Comparison of ENCODE assay signal across 1 cellular context in the genomic region with DNA sequence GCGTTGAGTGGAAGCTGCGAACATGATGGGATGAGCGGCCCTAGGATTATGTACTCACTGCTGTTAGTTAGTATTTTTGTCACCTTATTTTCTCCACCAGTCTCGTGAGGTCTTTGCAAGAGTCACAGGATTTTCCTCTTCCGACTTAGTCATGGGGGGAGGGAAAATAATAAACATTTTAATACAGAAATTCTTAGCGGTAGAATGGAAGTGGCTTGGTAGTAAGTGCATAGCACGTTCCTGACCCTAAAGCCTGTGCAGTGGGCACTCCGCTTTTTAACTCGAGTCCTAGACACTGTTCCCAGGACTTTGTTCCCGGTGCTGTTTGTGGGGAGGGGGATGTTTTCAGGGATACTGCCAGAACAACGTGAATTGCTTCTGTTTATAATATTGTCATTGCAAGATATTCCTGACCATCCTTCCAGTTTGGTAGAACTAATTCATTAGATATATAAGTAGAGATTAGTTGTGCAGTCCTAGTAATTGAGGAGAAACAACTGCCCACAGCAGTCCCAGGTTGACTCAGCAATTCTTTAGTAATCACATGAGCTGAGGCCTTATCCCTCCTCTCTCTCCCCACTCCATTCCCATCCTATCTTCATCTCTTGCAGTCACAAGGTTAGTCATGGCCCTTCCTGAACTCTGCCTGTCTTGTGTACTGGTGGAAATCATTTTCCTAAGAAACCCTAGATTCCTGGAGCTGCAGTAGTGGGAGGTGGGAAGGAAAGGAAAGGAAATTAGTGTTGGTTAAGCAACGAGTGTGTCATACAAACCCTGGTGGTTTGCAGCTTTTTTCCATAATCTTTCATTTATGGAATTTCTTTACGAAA.
TF ChIP-seq lines count a peak whose summit lies in the region.

No MANE protein-coding gene starts in this region.

TF ChIP-seq in K562, 482 proteins besides CTCF, POLR2A, EP300 and RAD21 (continued from another document):
- TF ChIP-seq MAZ (CRISPR knock-in tag; conservative IDR thresholded peaks at IDR 0.05 in 1 of 2, IDR thresholded peaks at IDR 0.05 in 1 of 2), result peak in 1 of 2 experiments; percentile 17; a peak in 1 of 4 replicates
- TF ChIP-seq DPF2 (IDR thresholded peaks at IDR 0.05), result 0 out of 2 replicates have a peak, but pooled peaks have one; percentile 67
- peak; percentile 60; the same call in 1 of the 2 replicates for TF ChIP-seq EHMT2 (IDR thresholded peaks at IDR 0.05)
- TF ChIP-seq ZNF79 (CRISPR knock-in tag; IDR thresholded peaks at IDR 0.05; ENCODE audit: low read depth), result no peak
- no peak for TF ChIP-seq TSC22D4 (tag; IDR thresholded peaks at IDR 0.05)
- peak; percentile 61; the same call in 1 of the 2 replicates for TF ChIP-seq JUND (IDR thresholded peaks at IDR 0.05; ENCODE audit: borderline replicate concordance, low read depth, low read length)
- TF ChIP-seq JUND (tag; IDR thresholded peaks at IDR 0.05; ENCODE audit: borderline replicate concordance, low read depth, low read length), result peak; percentile 18; the same call in 1 of the 3 replicates
- TF ChIP-seq NELFE (IDR thresholded peaks at IDR 0.05; ENCODE audit: insufficient read depth, insufficient read length), result no peak
- 0 out of 2 replicates have a peak, but pooled peaks have one; percentile 35 for TF ChIP-seq NBN (IDR thresholded peaks at IDR 0.05; ENCODE audit: low read depth)
- TF ChIP-seq POLR2AphosphoS5 (IDR thresholded peaks at IDR 0.05; ENCODE audit: control insufficient read depth, insufficient read depth, low read depth, low read length), result peak; percentile 26; the same call in 1 of the 2 replicates
- 0 out of 2 replicates have a peak, but pooled peaks have one; percentile 9 for TF ChIP-seq SOX6 (IDR thresholded peaks at IDR 0.05)
- TF ChIP-seq CC2D1A (IDR thresholded peaks at IDR 0.05), result no peak
- no peak for TF ChIP-seq CXXC5 (CRISPR knock-in tag; IDR thresholded peaks at IDR 0.05)
- TF ChIP-seq CCNT2 (IDR thresholded peaks at IDR 0.05; ENCODE audit: borderline replicate concordance, extremely low read depth, insufficient read length, low read depth, low read length), result no peak
- TF ChIP-seq TEAD1 (CRISPR knock-in tag; IDR thresholded peaks at IDR 0.05), result no peak
- peak; percentile 44 for TF ChIP-seq TBP (optimal IDR thresholded peaks at IDR 0.05; ENCODE audit: low read depth, low read length)
